Comparison of ENCODE assay signal across 10 cellular contexts in genomic region chr22:37052386-37053309, GRCh38. TPM values are rescaled to one million over a fixed set of nuclear protein-coding genes. Genes with fewer than 3 reads are reported as not detected.
A peak's percentile ranks its signal among the peaks of the same experiment; 100 is the strongest.
DNase-seq lines count a peak whose midpoint lies in the region; ATAC-seq, FAIRE-seq and TF ChIP-seq lines count a peak whose summit lies in the region.
"Had no signal": no experiment of that assay in that cellular context is flagged by ENCODE, and none has a peak within 500 bp of the region (broad histone marks: within the 10 kb centered on the region; RNA-seq: fewer than 3 reads in every experiment).

No MANE protein-coding gene starts in this region.

- CTCF ChIA-PET in CD4-positive, alpha-beta T cell (lab: Charles Lee): interaction anchor here (1.3 kb wide), 1 partner anchor 69 kb away, joined by 5 read pairs; no protein-coding TSS in a partner anchor
- CTCF ChIA-PET in OCI-LY7 (lab: Charles Lee; ENCODE audit: unreplicated experiment): no interaction called here
- CTCF ChIA-PET in endothelial cell of umbilical vein (lab: Charles Lee): interaction anchor here (0.6 to 1.8 kb wide), 5 partner anchors 9 to 270 kb away, joined by 4 to 7 read pairs (median 6); no protein-coding TSS in a partner anchor

- peaks cover 5% of the 10 kb centered on the region for H3K4me1 Mint-ChIP-seq in CD4-positive, alpha-beta T cell (ENCODE audit: low read depth)

- H3K4me2 ChIP-seq in OCI-LY7 (ENCODE audit: low read length) (peak overlapping the region; percentile 98), endothelial cell of umbilical vein (ENCODE audit: insufficient read depth, low read length) (peak overlapping the region; percentile 77), osteoblast (ENCODE audit: insufficient read depth, low read length) (peak overlapping the region; percentile 87)

- H2AFZ ChIP-seq in OCI-LY7 (ENCODE audit: low read length): no peak overlapping the region
- peak overlapping the region; percentile 80 for H2AFZ ChIP-seq in endothelial cell of umbilical vein (ENCODE audit: low read depth, low read length)
- H2AFZ ChIP-seq in osteoblast (ENCODE audit: low read length): peak overlapping the region; percentile 89

- H4K20me1 ChIP-seq in OCI-LY7 (ENCODE audit: insufficient read depth, low read length) (no peaks in the 10 kb centered on the region), endothelial cell of umbilical vein (replicated peaks; ENCODE audit: control insufficient read depth, extremely low read depth, insufficient read depth, low read length) (no peaks in the 10 kb centered on the region), osteoblast (ENCODE audit: insufficient read depth, low read length) (no peaks in the 10 kb centered on the region)

- no peaks in the 10 kb centered on the region for H3K9me3 ChIP-seq in CD4-positive, alpha-beta T cell (ENCODE audit: control insufficient read depth, low read length)
- no peaks in the 10 kb centered on the region for H3K9me3 ChIP-seq in OCI-LY7 (ENCODE audit: low read length)
- H3K9me3 ChIP-seq in endothelial cell of umbilical vein (replicated peaks; ENCODE audit: control insufficient read depth, insufficient read depth, low read length): no peaks in the 10 kb centered on the region
- no peaks in the 10 kb centered on the region for H3K9me3 ChIP-seq in osteoblast (ENCODE audit: low read depth, low read length)

- H3K27me3 Mint-ChIP-seq in CD4-positive, alpha-beta T cell: no peaks in the 10 kb centered on the region

- H3K4me3 Mint-ChIP-seq in CD4-positive, alpha-beta T cell: peak overlapping the region; percentile 88

- H3K9ac ChIP-seq in endothelial cell of umbilical vein (replicated peaks; ENCODE audit: extremely low read depth, insufficient read depth, low read length): peak overlapping the region; percentile 34

- H3K4me1 ChIP-seq in OCI-LY7 (ENCODE audit: insufficient read depth, low read length, poor library complexity, severe bottlenecking) (peaks cover 13% of the 10 kb centered on the region), endothelial cell of umbilical vein (ENCODE audit: control insufficient read depth, extremely low read depth, insufficient read depth, low read length) (peaks cover 7% of the 10 kb centered on the region), osteoblast (ENCODE audit: insufficient read depth, low read length) (peaks cover 6% of the 10 kb centered on the region), foreskin keratinocyte (no peaks in the 10 kb centered on the region)

- dilution Hi-C loops in endothelial cell of umbilical vein (cut with MboI; ENCODE audit: extremely low pct_ligation_motif_present, low sequenced_read_pairs): no loop called here

- FAIRE-seq in endothelial cell of umbilical vein (lab: Jason Lieb, UNC): no peak
- FAIRE-seq: K562 had no signal

- no peak for TF ChIP-seq POLR2A in endothelial cell of umbilical vein (IDR thresholded peaks at IDR 0.05; ENCODE audit: low read depth, low read length)

- BruUV-seq in OCI-LY7 (replicated peaks; lab: Mats Ljungman, UMichigan) (no TSS peak), endothelial cell of umbilical vein (replicated peaks; lab: Mats Ljungman, UMichigan) (TSS peak; percentile 14)

- no peak overlapping the region for H3K27ac ChIP-seq in CD4-positive, alpha-beta T cell (ENCODE audit: low read depth, low read length)
- H3K27ac ChIP-seq in OCI-LY7 (ENCODE audit: low read depth, low read length, poor library complexity, severe bottlenecking) (no peak overlapping the region), endothelial cell of umbilical vein (ENCODE audit: insufficient read depth, low read depth, low read length) (no peak overlapping the region), osteoblast (ENCODE audit: low read depth, low read length) (no peak overlapping the region), foreskin keratinocyte (no peak overlapping the region)

- no peaks in the 10 kb centered on the region for H3K27me3 ChIP-seq in CD4-positive, alpha-beta T cell (ENCODE audit: control insufficient read depth, insufficient read depth, low read length)
- H3K27me3 ChIP-seq in endothelial cell of umbilical vein (ENCODE audit: control insufficient read depth in 2 of 2, insufficient read depth in 2 of 2, low read length in 2 of 2): no peaks in the 10 kb centered on the region
- H3K27me3 ChIP-seq in osteoblast (ENCODE audit: insufficient read depth, low read length): no peaks in the 10 kb centered on the region
- no peaks in the 10 kb centered on the region for H3K27me3 ChIP-seq in foreskin keratinocyte

- peak overlapping the region; percentile 69 for H3K27ac Mint-ChIP-seq in CD4-positive, alpha-beta T cell

- intact Hi-C loops in CD4-positive, alpha-beta T cell (cut with DNase I, micrococcal nuclease): no loop called here
- intact Hi-C loops in OCI-LY7 (cut with micrococcal nuclease; ENCODE audit: unreplicated experiment): no loop called here
- intact Hi-C loops in endothelial cell of umbilical vein (cut with micrococcal nuclease): no loop called here

- H3K9me2 ChIP-seq in OCI-LY7 (ENCODE audit: insufficient read depth, low read length): no peaks in the 10 kb centered on the region

- POLR2A ChIA-PET in CD4-positive, alpha-beta T cell (lab: Charles Lee): interaction anchor here (1.4 to 1.7 kb wide), 6 partner anchors 11 to 277 kb away, joined by 3 to 9 read pairs (median 6); partner anchors contain the start of gene IFT27
- POLR2A ChIA-PET in OCI-LY7 (lab: Charles Lee) (no interaction called here), endothelial cell of umbilical vein (lab: Charles Lee) (no interaction called here)

- DNase-seq in CD4-positive, alpha-beta T cell: no peak
- DNase-seq in OCI-LY7 (ENCODE audit: low spot score) (no peak), endothelial cell of umbilical vein (ENCODE audit: low read depth, low spot score) (no peak), osteoblast (ENCODE audit: insufficient read length, low spot score, missing footprints) (peak; percentile 90), DMS153 (lab: John Stamatoyannopoulos, UW) (no peak), midbrain (lab: John Stamatoyannopoulos, UW) (no peak), foreskin keratinocyte (no peak)

- no peaks in the 10 kb centered on the region for H3K9me1 ChIP-seq in endothelial cell of umbilical vein (replicated peaks; ENCODE audit: control insufficient read depth, extremely low read depth, insufficient read depth, low read length)

- H3K79me2 ChIP-seq in OCI-LY7 (ENCODE audit: insufficient read depth, low read depth, low read length): no peaks in the 10 kb centered on the region
- peaks cover 3% of the 10 kb centered on the region for H3K79me2 ChIP-seq in endothelial cell of umbilical vein (ENCODE audit: control insufficient read depth, insufficient read depth, low read length)
- H3K79me2 ChIP-seq in osteoblast (ENCODE audit: insufficient read depth, low read length): peaks cover 9% of the 10 kb centered on the region

- no peaks in the 10 kb centered on the region for H3K36me3 ChIP-seq in OCI-LY7 (ENCODE audit: insufficient read depth, low read length)
- peaks cover 0 to 25% of the 10 kb centered on the region in 2 experiments for H3K36me3 ChIP-seq in endothelial cell of umbilical vein (ENCODE audit: control insufficient read depth in 2 of 2, extremely low read depth in 1 of 2, insufficient read depth in 2 of 2, low read length in 2 of 2)
- peaks cover 20% of the 10 kb centered on the region for H3K36me3 ChIP-seq in osteoblast (ENCODE audit: insufficient read depth, low read length)

- H3K4me3 ChIP-seq in OCI-LY7 (ENCODE audit: low read depth, low read length, poor library complexity, severe bottlenecking): peak overlapping the region; percentile 97
- peak overlapping the region; percentile 44 to 75 (median 46) for H3K4me3 ChIP-seq in endothelial cell of umbilical vein (replicated peaks in 1 of 3; ENCODE audit: insufficient read depth in 1 of 3, low read depth in 1 of 3, low read length in 3 of 3)
- H3K4me3 ChIP-seq in osteoblast (ENCODE audit: insufficient read depth, low read length): peak overlapping the region; percentile 88
- H3K4me3 ChIP-seq: K562 had no signal

- H3K9me3 Mint-ChIP-seq in CD4-positive, alpha-beta T cell: no peaks in the 10 kb centered on the region

- H3K36me3 Mint-ChIP-seq in CD4-positive, alpha-beta T cell (ENCODE audit: low read depth): peaks cover 24% of the 10 kb centered on the region

- ATAC-seq in CD4-positive, alpha-beta T cell (ENCODE audit: poor library complexity): no peak
- no peak for ATAC-seq in foreskin keratinocyte
- no peak for ATAC-seq in HG03439 (IDR thresholded peaks at IDR 0.05; ENCODE audit: unreplicated experiment)

- no peak for TF ChIP-seq CTCF in CD4-positive, alpha-beta T cell (IDR thresholded peaks at IDR 0.05)
- no peak for TF ChIP-seq CTCF in OCI-LY7 (conservative IDR thresholded peaks at IDR 0.05; ENCODE audit: low read length)
- TF ChIP-seq CTCF in endothelial cell of umbilical vein (IDR thresholded peaks at IDR 0.05; ENCODE audit: extremely low read depth in 1 of 2, insufficient read depth in 1 of 2, low read depth in 1 of 2, low read length in 2 of 2): no peak
- TF ChIP-seq CTCF in osteoblast (IDR thresholded peaks at IDR 0.05; ENCODE audit: extremely low read depth, low read depth, low read length): no peak
- TF ChIP-seq CTCF in foreskin keratinocyte (conservative IDR thresholded peaks at IDR 0.05): no peak

RNA-seq across cellular contexts. Expression of gene KCTD17, which starts 1.1 kb away (rescaled TPM):
- total RNA-seq in CD4-positive, alpha-beta T cell: 10 to 100 TPM; 17.3 to 17.9 TPM
- 17.7 and 20.3 TPM in 2 replicates for total RNA-seq in OCI-LY7 (2014; rRNA removed; shearing (Covaris generic))
- 21.7 and 22.0 TPM in 2 replicates for total RNA-seq in OCI-LY7 (2022)
- 48.0 and 59.2 TPM in 2 replicates for total RNA-seq in endothelial cell of umbilical vein
- 73.0 and 77.9 TPM in 2 replicates for polyA plus RNA-seq in endothelial cell of umbilical vein
- polyA plus RNA-seq in endothelial cell of umbilical vein (2011; cell fraction: cytosol; rRNA removed): 40.4 and 55.2 TPM in 2 replicates
- 78.6 and 84.4 TPM in 2 replicates for polyA plus RNA-seq in endothelial cell of umbilical vein (2011; cell fraction: nucleus; rRNA removed)
- polyA plus RNA-seq in endothelial cell of umbilical vein (2012): 39.2 and 46.1 TPM in 2 replicates
- polyA minus RNA-seq in endothelial cell of umbilical vein: 44.0 and 54.3 TPM in 2 replicates
- polyA minus RNA-seq in endothelial cell of umbilical vein (2011; cell fraction: cytosol; rRNA and poly(A)+ RNA removed): not detected
- polyA minus RNA-seq in endothelial cell of umbilical vein (2011; cell fraction: nucleus; rRNA and poly(A)+ RNA removed): 24.1 and 31.0 TPM in 2 replicates
- 22.7 and 25.0 TPM in 2 replicates for total RNA-seq in osteoblast
- total RNA-seq in foreskin keratinocyte: 19.6 and 24.7 TPM in 2 replicates
- 22.8 and 25.9 TPM in 2 replicates for polyA plus RNA-seq in foreskin keratinocyte

RNA-seq across cellular contexts. Expression of gene MPST, which starts 33.1 kb away (rescaled TPM):
- 1 to 10 TPM; 1.7 to 1.8 TPM for total RNA-seq in CD4-positive, alpha-beta T cell
- 105 and 124 TPM in 2 replicates for total RNA-seq in OCI-LY7 (2014; rRNA removed; shearing (Covaris generic))
- total RNA-seq in OCI-LY7 (2022) (61.8 and 67.2 TPM in 2 replicates), endothelial cell of umbilical vein (87.3 and 93.2 TPM in 2 replicates), osteoblast (82.5 and 91.6 TPM in 2 replicates), foreskin keratinocyte (57.5 and 62.6 TPM in 2 replicates)
- polyA plus RNA-seq in endothelial cell of umbilical vein (124 and 185 TPM in 2 replicates), foreskin keratinocyte (82.2 TPM in 2 replicates)
- polyA plus RNA-seq in endothelial cell of umbilical vein (2011; cell fraction: cytosol; rRNA removed): 63.5 and 102 TPM in 2 replicates
- 54.7 and 63.6 TPM in 2 replicates for polyA plus RNA-seq in endothelial cell of umbilical vein (2011; cell fraction: nucleus; rRNA removed)
- polyA plus RNA-seq in endothelial cell of umbilical vein (2012): 43.2 and 74.8 TPM in 2 replicates
- polyA minus RNA-seq in endothelial cell of umbilical vein: 27.7 and 39.2 TPM in 2 replicates
- 44.9 TPM for polyA minus RNA-seq in endothelial cell of umbilical vein (2011; cell fraction: cytosol; rRNA and poly(A)+ RNA removed)
- polyA minus RNA-seq in endothelial cell of umbilical vein (2011; cell fraction: nucleus; rRNA and poly(A)+ RNA removed): 11.0 and 16.4 TPM in 2 replicates

RNA-seq across cellular contexts. Expression of gene TST, which starts 33.4 kb away (rescaled TPM):
- total RNA-seq in CD4-positive, alpha-beta T cell: not detected
- 36.0 and 37.6 TPM in 2 replicates for total RNA-seq in OCI-LY7 (2014; rRNA removed; shearing (Covaris generic))
- total RNA-seq in OCI-LY7 (2022) (37.6 and 41.5 TPM in 2 replicates), endothelial cell of umbilical vein (38.0 and 39.2 TPM in 2 replicates), osteoblast (53.6 and 63.3 TPM in 2 replicates), foreskin keratinocyte (18.1 and 19.7 TPM in 2 replicates)
- polyA plus RNA-seq in endothelial cell of umbilical vein (95.1 and 116 TPM in 2 replicates), foreskin keratinocyte (23.2 and 26.2 TPM in 2 replicates)
- polyA plus RNA-seq in endothelial cell of umbilical vein (2011; cell fraction: cytosol; rRNA removed): 54.2 and 72.2 TPM in 2 replicates
- polyA plus RNA-seq in endothelial cell of umbilical vein (2011; cell fraction: nucleus; rRNA removed): 22.6 and 25.7 TPM in 2 replicates
- 37.0 and 52.2 TPM in 2 replicates for polyA plus RNA-seq in endothelial cell of umbilical vein (2012)
- polyA minus RNA-seq in endothelial cell of umbilical vein: 23.0 and 23.8 TPM in 2 replicates
- polyA minus RNA-seq in endothelial cell of umbilical vein (2011; cell fraction: cytosol; rRNA and poly(A)+ RNA removed): 24.3 TPM
- 5.5 and 9.4 TPM in 2 replicates for polyA minus RNA-seq in endothelial cell of umbilical vein (2011; cell fraction: nucleus; rRNA and poly(A)+ RNA removed)

RNA-seq across cellular contexts. Expression of gene TMPRSS6, which starts 56.9 kb away (rescaled TPM):
- total RNA-seq in CD4-positive, alpha-beta T cell: under 1 TPM; 0.19 to 0.39 TPM
- not detected in 2 replicates for total RNA-seq in OCI-LY7 (2014; rRNA removed; shearing (Covaris generic))
- not detected in 2 replicates for total RNA-seq in OCI-LY7 (2022)
- not detected in 2 replicates for total RNA-seq in endothelial cell of umbilical vein
- polyA plus RNA-seq in endothelial cell of umbilical vein: not detected in 2 replicates
- not detected in 2 replicates for polyA plus RNA-seq in endothelial cell of umbilical vein (2011; cell fraction: cytosol; rRNA removed)
- polyA plus RNA-seq in endothelial cell of umbilical vein (2011; cell fraction: nucleus; rRNA removed): not detected in 2 replicates
- polyA plus RNA-seq in endothelial cell of umbilical vein (2012): 0.05 and 0.13 TPM in 2 replicates
- polyA minus RNA-seq in endothelial cell of umbilical vein: not detected in 2 replicates
- not detected for polyA minus RNA-seq in endothelial cell of umbilical vein (2011; cell fraction: cytosol; rRNA and poly(A)+ RNA removed)
- not detected in 2 replicates for polyA minus RNA-seq in endothelial cell of umbilical vein (2011; cell fraction: nucleus; rRNA and poly(A)+ RNA removed)
- total RNA-seq in osteoblast: not detected in 2 replicates
- total RNA-seq in foreskin keratinocyte: not detected in 2 replicates
- not detected in 2 replicates for polyA plus RNA-seq in foreskin keratinocyte
- total RNA-seq: K562, sciatic nerve had no signal

Comparison
In these comparisons a context has a peak if more than half of its experiments do, and no peak if none do; other contexts are left out.
1. H3K4me3 ChIP-seq: peak in every context shown above with its lines; median percentile 97 in OCI-LY7; 88 in osteoblast; 46 in endothelial cell of umbilical vein.
2. RNA of gene MPST, which starts 33.1 kb away (total RNA-seq): 61.8 to 124 TPM in OCI-LY7, 87.3 to 93.2 TPM in endothelial cell of umbilical vein, 82.5 to 91.6 TPM in osteoblast and 57.5 to 62.6 TPM in foreskin keratinocyte; 1.7 to 1.8 TPM in CD4-positive, alpha-beta T cell; every median in the first group is over 10 times any median in the second.
3. RNA of gene TST, which starts 33.4 kb away (total RNA-seq): 53.6 to 63.3 TPM in osteoblast, 36.0 to 41.5 TPM in OCI-LY7, 38.0 to 39.2 TPM in endothelial cell of umbilical vein and 18.1 to 19.7 TPM in foreskin keratinocyte; not detected in CD4-positive, alpha-beta T cell; every median in the first group is over 10 times any median in the second.
4. Peak in every context shown above with its lines, with median percentiles within 50 percentile points of each other: H3K4me2 ChIP-seq.